ENCODE assay signal across 27 cellular contexts in the genomic region with DNA sequence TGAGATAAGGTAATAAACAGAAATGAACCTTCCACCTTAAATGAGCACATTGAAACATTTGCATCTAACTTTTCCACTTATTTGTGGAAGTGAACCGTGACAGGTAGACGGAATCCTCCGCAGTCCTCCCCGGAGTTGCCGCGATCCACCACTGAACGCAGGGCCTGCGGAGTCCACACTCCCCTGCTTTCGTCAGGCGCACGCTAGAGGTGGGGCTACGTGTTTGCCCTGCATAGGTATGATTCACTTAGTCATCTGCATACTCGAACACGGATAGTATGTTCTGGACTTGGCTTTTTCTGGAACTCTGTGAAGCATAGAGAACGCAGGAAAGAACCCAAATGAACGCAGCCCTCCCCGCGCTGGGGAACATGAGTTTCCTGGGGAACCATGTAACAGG.
"Had no signal": no experiment of that assay in that cellular context is flagged by ENCODE, and none has a peak within 500 bp of the region (broad histone marks: within the 10 kb centered on the region; RNA-seq: fewer than 3 reads in every experiment).

No MANE protein-coding gene starts in this region.

- H3K36me3 ChIP-seq: esophagus muscularis mucosa, gastroesophageal sphincter, heart left ventricle, neutrophil, stomach, thyroid gland had no signal

- H3K79me2 ChIP-seq: hepatocyte, parathyroid adenoma had no signal

- H3K9me3 Mint-ChIP-seq: stimulated activated effector memory CD8-positive, alpha-beta T cell treated with anti-CD3 and anti-CD28 coated beads, Interleukin-12 subunit alpha, Interleukin-12 subunit beta, amount 100 ng/mL, for 72 hours had no signal

- H3K4me1 ChIP-seq: esophagus muscularis mucosa, gastroesophageal sphincter, heart left ventricle, parathyroid adenoma, psoas muscle, stomach, thyroid gland had no signal

- H3K9me3 ChIP-seq: gastroesophageal sphincter, heart left ventricle, neutrophil, psoas muscle, thyroid gland had no signal

- H3K9ac ChIP-seq: parathyroid adenoma had no signal

- H3K4me1 Mint-ChIP-seq: memory B cell; natural killer cell; stimulated activated effector memory CD8-positive, alpha-beta T cell treated with anti-CD3 and anti-CD28 coated beads, Interleukin-12 subunit alpha, Interleukin-12 subunit beta, amount 100 ng/mL, for 72 hours had no signal

- H3K27me3 ChIP-seq: foreskin keratinocyte, hepatocyte, neutrophil, thyroid gland had no signal

- FAIRE-seq: endothelial cell of umbilical vein, islet of Langerhans had no signal

- ATAC-seq: foreskin keratinocyte; gastroesophageal sphincter; heart left ventricle; left lobe of liver; natural killer cell; psoas muscle; right cardiac atrium; stimulated activated effector memory CD8-positive, alpha-beta T cell treated with anti-CD3 and anti-CD28 coated beads, Interleukin-12 subunit alpha, Interleukin-12 subunit beta, amount 100 ng/mL, for 72 hours had no signal

- H3K4me3 ChIP-seq: coronary artery, esophagus muscularis mucosa, gastroesophageal sphincter, heart left ventricle, hepatocyte, lung, psoas muscle, smooth muscle cell, stomach, thyroid gland had no signal

- H3K4me2 ChIP-seq: hepatocyte, smooth muscle cell had no signal

- H3K27ac ChIP-seq: coronary artery, esophagus muscularis mucosa, foreskin keratinocyte, gastroesophageal sphincter, heart left ventricle, hepatocyte, neutrophil, parathyroid adenoma, psoas muscle, stomach, thyroid gland had no signal

- H2AFZ ChIP-seq: hepatocyte, parathyroid adenoma had no signal

- DNase-seq: dermis blood vessel endothelial cell; effector memory CD4-positive, alpha-beta T cell; foreskin keratinocyte; heart left ventricle; kidney glomerular epithelial cell; natural killer cell; psoas muscle; right cardiac atrium; stimulated activated CD4-positive, alpha-beta T cell treated with anti-CD3 and anti-CD28 coated beads, Interleukin-2, amount 100 ng/mL, for 24 hours; stimulated activated CD4-positive, alpha-beta T cell treated with anti-CD3 and anti-CD28 coated beads, Interleukin-4, amount 100 ng/mL, for 24 hours; stimulated activated naive CD4-positive, alpha-beta T cell treated with Interleukin-2 at 50 U/mL for 16 hours; stomach; thyroid gland; trophoblast cell had no signal

- H3K27ac Mint-ChIP-seq: memory B cell; natural killer cell; stimulated activated effector memory CD8-positive, alpha-beta T cell treated with anti-CD3 and anti-CD28 coated beads, Interleukin-12 subunit alpha, Interleukin-12 subunit beta, amount 100 ng/mL, for 72 hours had no signal

- H3K4me3 Mint-ChIP-seq: memory B cell; natural killer cell; stimulated activated effector memory CD8-positive, alpha-beta T cell treated with anti-CD3 and anti-CD28 coated beads, Interleukin-12 subunit alpha, Interleukin-12 subunit beta, amount 100 ng/mL, for 72 hours had no signal

- H3K36me3 Mint-ChIP-seq: memory B cell; natural killer cell; stimulated activated effector memory CD8-positive, alpha-beta T cell treated with anti-CD3 and anti-CD28 coated beads, Interleukin-12 subunit alpha, Interleukin-12 subunit beta, amount 100 ng/mL, for 72 hours had no signal
